In the genomic region with DNA sequence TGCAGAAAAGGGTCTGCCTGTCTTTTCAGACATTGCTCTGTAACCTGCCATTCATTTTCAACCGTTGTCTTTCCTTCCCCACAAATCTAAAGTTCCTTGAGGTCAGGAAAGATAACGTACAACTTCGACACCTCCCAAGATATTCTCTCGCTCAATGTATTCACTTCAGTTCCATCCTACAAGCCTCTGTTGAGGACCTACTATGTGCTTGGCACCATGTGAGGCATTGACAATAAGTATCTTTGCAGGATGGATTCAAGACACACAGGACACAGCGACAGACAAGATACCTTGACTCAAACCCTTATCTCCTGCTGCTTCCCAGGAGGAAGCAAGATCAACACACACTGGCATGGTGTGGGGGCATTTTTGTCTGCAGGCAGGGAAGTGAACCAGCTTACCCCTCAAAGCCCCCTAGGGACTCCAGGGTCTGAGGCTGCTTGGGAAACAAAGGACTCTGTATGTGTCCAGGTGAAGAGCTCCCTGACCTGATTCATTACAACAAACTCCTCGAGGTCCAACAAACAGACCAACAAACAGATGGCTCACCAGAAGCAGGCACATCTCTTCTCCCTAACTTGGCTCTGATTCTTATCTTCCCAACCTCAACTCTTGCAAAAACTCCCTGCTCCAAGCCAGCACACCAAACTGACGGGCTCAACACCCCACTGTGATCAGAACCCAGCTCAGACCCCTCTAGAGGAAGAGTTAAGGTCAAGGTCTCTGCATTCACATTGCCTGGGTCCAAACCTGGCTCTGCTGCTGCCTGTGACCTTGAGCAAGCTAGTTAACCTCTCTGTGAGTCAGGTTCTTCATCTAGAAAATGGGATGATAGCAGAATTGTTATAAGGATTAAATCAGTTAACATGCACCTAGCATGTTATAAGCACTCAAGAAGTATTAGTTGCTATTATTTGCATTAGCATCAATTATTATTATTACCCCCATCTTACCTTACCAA, we compare ENCODE assay signal across 18 cellular contexts. TPM values are rescaled to one million over a fixed set of nuclear protein-coding genes. Genes with fewer than 3 reads are reported as not detected.
DNase-seq lines count a peak whose midpoint lies in the region; ATAC-seq and TF ChIP-seq lines count a peak whose summit lies in the region.
"Had no signal": no experiment of that assay in that cellular context is flagged by ENCODE, and none has a peak within 500 bp of the region (broad histone marks: within the 10 kb centered on the region; RNA-seq: fewer than 3 reads in every experiment).

No MANE protein-coding gene starts in this region.

- peak overlapping the region; percentile 5 for H3K4me2 ChIP-seq in H9 (ENCODE audit: insufficient read depth, insufficient read length, low read length)

- H2AK5ac ChIP-seq in H9 (ENCODE audit: insufficient read length, low read length), result peak overlapping the region; percentile 11

- H2BK5ac ChIP-seq in H9 (ENCODE audit: insufficient read length, low read length), result peak overlapping the region; percentile 5

- WGBS in H9 (ENCODE audit: extremely low coverage, insufficient read length, low lambda C conversion rate), result no CpG with 5 or more reads among the region's 7 CpGs
- 64 to 74% (median 66%) methylated on average over 7 of the region's 7 CpGs for WGBS in ovary, 3 donors

- H4K8ac ChIP-seq in H9 (replicated peaks; ENCODE audit: insufficient read length, low read depth, low read length), result no peak overlapping the region

- H3K18ac ChIP-seq in H9 (ENCODE audit: insufficient read length, low read depth, low read length), result peak overlapping the region; percentile 69

- H4K5ac ChIP-seq in H9 (ENCODE audit: insufficient read length, low read depth, low read length), result peak overlapping the region; percentile 22

- H3K4ac ChIP-seq in H9 (ENCODE audit: low read depth, low read length), result peak overlapping the region; percentile 8; the same call in 1 of the 2 replicates

- H4K20me1 ChIP-seq in H9 (ENCODE audit: control insufficient read depth, insufficient read depth, insufficient read length), result peaks cover 3% of the 10 kb centered on the region

- peaks cover 14% of the 10 kb centered on the region; the same call in 1 of the 2 replicates for H3K79me2 ChIP-seq in H9 (ENCODE audit: insufficient read depth, low read length)

- H2BK120ac ChIP-seq in H9 (ENCODE audit: low read depth, low read length, poor library complexity, severe bottlenecking), result peak overlapping the region; percentile 40

- H3K36me3 ChIP-seq in iPS-15b (ENCODE audit: control insufficient read depth, insufficient read depth, low read length) (no peaks in the 10 kb centered on the region), ovary (no peaks in the 10 kb centered on the region)
- no peaks in the 10 kb centered on the region for H3K36me3 ChIP-seq in CD4-positive, alpha-beta memory T cell (ENCODE audit: insufficient read depth, low read length)
- H3K36me3 ChIP-seq: BE2C had no signal

- no peaks in the 10 kb centered on the region for H3K27me3 ChIP-seq in H9 (ENCODE audit: insufficient read depth, low read length)
- peaks cover 6% of the 10 kb centered on the region for H3K27me3 ChIP-seq in iPS-15b (ENCODE audit: control insufficient read depth, insufficient read depth, low read length)
- no peaks in the 10 kb centered on the region for H3K27me3 ChIP-seq in ovary
- peaks cover 7% of the 10 kb centered on the region for H3K27me3 ChIP-seq in CD4-positive, alpha-beta memory T cell (ENCODE audit: insufficient read depth, low read length)

- TF ChIP-seq CTCF in H9 (conservative IDR thresholded peaks at IDR 0.05), result no peak
- TF ChIP-seq CTCF in WTC11 (IDR thresholded peaks at IDR 0.05), result no peak
- no peak for TF ChIP-seq CTCF in progenitor cell of endocrine pancreas (IDR thresholded peaks at IDR 0.05; ENCODE audit: unreplicated experiment)
- TF ChIP-seq CTCF in ovary (IDR thresholded peaks at IDR 0.05), result no peak

- peak overlapping the region; percentile 97 to 98 (median 97) for H3K27ac Mint-ChIP-seq in H9
- peak overlapping the region; percentile 97 for H3K27ac Mint-ChIP-seq in WTC11
- H3K27ac Mint-ChIP-seq in progenitor cell of endocrine pancreas, result peak overlapping the region; percentile 82
- no peak overlapping the region for H3K27ac Mint-ChIP-seq in CD4-positive, alpha-beta memory T cell
- H3K27ac Mint-ChIP-seq: activated naive CD8-positive, alpha-beta T cell treated with anti-CD3 and anti-CD28 coated beads for 36 hours; stimulated activated memory B cell treated with anti-CD40 and anti-IgM and Interleukin-4, amounts not matched to agents 10 μg/mL and 1 μg/mL and 100 μg/mL, for 72 hours had no signal

- H4K91ac ChIP-seq in H9 (ENCODE audit: insufficient read length, low read depth, low read length), result peak overlapping the region; percentile 92

- peaks cover 8% of the 10 kb centered on the region for H3K27me3 Mint-ChIP-seq in H9 (ENCODE audit: low read depth)
- peaks cover 6% of the 10 kb centered on the region for H3K27me3 Mint-ChIP-seq in WTC11 (ENCODE audit: low read depth)
- H3K27me3 Mint-ChIP-seq in progenitor cell of endocrine pancreas, result peaks cover 8% of the 10 kb centered on the region
- H3K27me3 Mint-ChIP-seq in CD4-positive, alpha-beta memory T cell, result peaks cover 23 to 55% of the 10 kb centered on the region in 2 donors

- no peak overlapping the region for H3K9ac ChIP-seq in H9 (ENCODE audit: extremely low read depth, insufficient read length, low read length)
- peak overlapping the region; percentile 42 for H3K9ac ChIP-seq in iPS-15b (ENCODE audit: low read depth, low read length)

- H3K9me3 Mint-ChIP-seq in H9 (no peaks in the 10 kb centered on the region), WTC11 (no peaks in the 10 kb centered on the region), progenitor cell of endocrine pancreas (ENCODE audit: low read depth) (no peaks in the 10 kb centered on the region)
- H3K9me3 Mint-ChIP-seq in CD4-positive, alpha-beta memory T cell, result no peaks in the 10 kb centered on the region
- H3K9me3 Mint-ChIP-seq: activated naive CD8-positive, alpha-beta T cell treated with anti-CD3 and anti-CD28 coated beads for 36 hours; stimulated activated memory B cell treated with anti-CD40 and anti-IgM and Interleukin-4, amounts not matched to agents 10 μg/mL and 1 μg/mL and 100 μg/mL, for 72 hours had no signal

- DNase-seq in H9 (no peak), WTC11 (ENCODE audit: low spot score) (no peak), progenitor cell of endocrine pancreas (ENCODE audit: low spot score, unreplicated experiment) (no peak), ovary (no peak)
- DNase-seq in CD4-positive, alpha-beta memory T cell, result no peak
- DNase-seq: activated CD4-positive, alpha-beta T cell treated with anti-CD3 and anti-CD28 coated beads, Interleukin-2, amount 50 U/mL, for 1 hour; activated naive CD8-positive, alpha-beta T cell treated with anti-CD3 and anti-CD28 coated beads for 36 hours; BE2C; cerebellar nuclear complex; DMS153; head of caudate nucleus; NCI-H1417 had no signal

- H2AFZ ChIP-seq in H9 (ENCODE audit: low read length), result no peak overlapping the region

- TF ChIP-seq EP300 in ovary (IDR thresholded peaks at IDR 0.05), result no peak

- no peak for TF ChIP-seq POLR2A in ovary (IDR thresholded peaks at IDR 0.05)

- no peak overlapping the region for H3K56ac ChIP-seq in H9 (ENCODE audit: insufficient read length, low read depth, low read length)

- peak overlapping the region; percentile 78 for H2BK12ac ChIP-seq in H9 (ENCODE audit: insufficient read length, low read depth, low read length)

- H3K23me2 ChIP-seq in H9 (ENCODE audit: insufficient read length, low read depth, low read length, poor library complexity, severe bottlenecking), result no peaks in the 10 kb centered on the region

- no peaks in the 10 kb centered on the region; a peak in 2 of 7 replicates for H3K36me3 Mint-ChIP-seq in H9 (ENCODE audit: insufficient read depth in 1 of 3, low read depth in 3 of 3)
- no peaks in the 10 kb centered on the region for H3K36me3 Mint-ChIP-seq in WTC11
- no peaks in the 10 kb centered on the region for H3K36me3 Mint-ChIP-seq in progenitor cell of endocrine pancreas (ENCODE audit: insufficient read depth)
- no peaks in the 10 kb centered on the region for H3K36me3 Mint-ChIP-seq in CD4-positive, alpha-beta memory T cell
- H3K36me3 Mint-ChIP-seq: activated naive CD8-positive, alpha-beta T cell treated with anti-CD3 and anti-CD28 coated beads for 36 hours; stimulated activated memory B cell treated with anti-CD40 and anti-IgM and Interleukin-4, amounts not matched to agents 10 μg/mL and 1 μg/mL and 100 μg/mL, for 72 hours had no signal

- H3K23ac ChIP-seq in H9 (ENCODE audit: insufficient read length, low read depth, low read length), result no peak overlapping the region

- no peaks in the 10 kb centered on the region for H3K79me1 ChIP-seq in H9 (ENCODE audit: insufficient read depth, low read depth, low read length, poor library complexity, severe bottlenecking)

- no peak overlapping the region for H2BK15ac ChIP-seq in H9 (ENCODE audit: low read depth, low read length)

- H3K9me3 ChIP-seq in H9 (ENCODE audit: control insufficient read depth, low read depth, low read length), result no peaks in the 10 kb centered on the region
- no peaks in the 10 kb centered on the region for H3K9me3 ChIP-seq in iPS-15b (ENCODE audit: control insufficient read depth, insufficient read depth, low read length)
- H3K9me3 ChIP-seq in ovary, result no peaks in the 10 kb centered on the region
- H3K9me3 ChIP-seq in CD4-positive, alpha-beta memory T cell (ENCODE audit: control insufficient read depth in 1 of 2, low read length in 2 of 2), result no peaks in the 10 kb centered on the region
- H3K9me3 ChIP-seq: BE2C had no signal

- peak; percentile 6 for ATAC-seq in WTC11
- no peak for ATAC-seq in GM18870 (IDR thresholded peaks at IDR 0.05; ENCODE audit: unreplicated experiment)
- no peak for ATAC-seq in HG03469 (IDR thresholded peaks at IDR 0.05; ENCODE audit: unreplicated experiment)
- ATAC-seq: left lobe of liver; stimulated activated memory B cell treated with anti-CD40 and anti-IgM and Interleukin-4, amounts not matched to agents 10 μg/mL and 1 μg/mL and 100 μg/mL, for 72 hours had no signal

- no peak overlapping the region for H3T11ph ChIP-seq in H9 (ENCODE audit: low read length)

- peaks cover 30% of the 10 kb centered on the region for H3K4me1 ChIP-seq in H9 (ENCODE audit: insufficient read depth, low read length)
- peaks cover 52% of the 10 kb centered on the region for H3K4me1 ChIP-seq in iPS-15b (ENCODE audit: control insufficient read depth, insufficient read depth, low read length)
- peaks cover 23% of the 10 kb centered on the region for H3K4me1 ChIP-seq in ovary (ENCODE audit: insufficient read depth)
- no peaks in the 10 kb centered on the region for H3K4me1 ChIP-seq in CD4-positive, alpha-beta memory T cell (ENCODE audit: insufficient read depth, low read length)
- H3K4me1 ChIP-seq: BE2C had no signal

- POLR2A ChIA-PET in WTC11 (lab: Charles Lee), result no interaction called here
- POLR2A ChIA-PET in CD4-positive, alpha-beta memory T cell (lab: Charles Lee; ENCODE audit: partially characterized antibody), result no interaction called here

- CTCF ChIA-PET in WTC11 (lab: Charles Lee), result interaction anchor here (0.9 to 5.1 kb wide), 5 partner anchors 17 to 712 kb away, joined by 3 to 22 read pairs (median 6); no protein-coding TSS in a partner anchor
- CTCF ChIA-PET in CD4-positive, alpha-beta memory T cell (lab: Charles Lee; ENCODE audit: partially characterized antibody), result interaction anchor here (7.5 kb wide), 1 partner anchor 713 kb away, joined by 84 read pairs; no protein-coding TSS in a partner anchor

- peak overlapping the region; percentile 72 for H3K27ac ChIP-seq in H9 (ENCODE audit: insufficient read length, low read depth, low read length)
- no peak overlapping the region for H3K27ac ChIP-seq in ovary
- H3K27ac ChIP-seq in CD4-positive, alpha-beta memory T cell (ENCODE audit: low read depth, low read length), result no peak overlapping the region
- H3K27ac ChIP-seq: SK-N-MC had no signal

- no peak overlapping the region for H2BK20ac ChIP-seq in H9 (ENCODE audit: low read depth, low read length, poor library complexity, severe bottlenecking)

- H3K4me1 Mint-ChIP-seq in H9 (peaks cover 93 to 94% of the 10 kb centered on the region in 2 experiments), WTC11 (peaks cover 99% of the 10 kb centered on the region), progenitor cell of endocrine pancreas (ENCODE audit: low read depth) (peaks cover 54% of the 10 kb centered on the region)
- peaks cover 0 to 5% (median 2%) of the 10 kb centered on the region in 4 donors for H3K4me1 Mint-ChIP-seq in CD4-positive, alpha-beta memory T cell
- H3K4me1 Mint-ChIP-seq: stimulated activated memory B cell treated with anti-CD40 and anti-IgM and Interleukin-4, amounts not matched to agents 10 μg/mL and 1 μg/mL and 100 μg/mL, for 72 hours had no signal

- peak overlapping the region; percentile 1 to 56; a peak in 4 of 5 replicates for H3K4me3 Mint-ChIP-seq in H9
- peak overlapping the region; percentile 15; the same call in 1 of the 2 replicates for H3K4me3 Mint-ChIP-seq in WTC11
- no peak overlapping the region for H3K4me3 Mint-ChIP-seq in progenitor cell of endocrine pancreas (ENCODE audit: low read depth)
- H3K4me3 Mint-ChIP-seq in CD4-positive, alpha-beta memory T cell, result no peak overlapping the region
- H3K4me3 Mint-ChIP-seq: activated naive CD8-positive, alpha-beta T cell treated with anti-CD3 and anti-CD28 coated beads for 36 hours; stimulated activated memory B cell treated with anti-CD40 and anti-IgM and Interleukin-4, amounts not matched to agents 10 μg/mL and 1 μg/mL and 100 μg/mL, for 72 hours had no signal

- H3K4me3 ChIP-seq in iPS-15b (ENCODE audit: low read depth, low read length), result no peak overlapping the region
- no peak overlapping the region for H3K4me3 ChIP-seq in ovary
- no peak overlapping the region for H3K4me3 ChIP-seq in CD4-positive, alpha-beta memory T cell (ENCODE audit: low read length in 2 of 2)
- H3K4me3 ChIP-seq: SK-N-MC had no signal

- intact Hi-C loops in ovary (cut with DNase I), result loop anchor here in 2 of 4 donors (5.0 to 10.0 kb wide), 4 partner anchors 58 to 718 kb away; no protein-coding TSS in a partner anchor
- intact Hi-C loops in CD4-positive, alpha-beta memory T cell (cut with micrococcal nuclease), result no loop called here

- H3K14ac ChIP-seq in H9 (ENCODE audit: insufficient read depth, low read length), result peak overlapping the region; percentile 74; the same call in 1 of the 2 replicates

RNA-seq across cellular contexts. Expression of gene NUAK1, which starts 6.3 kb away (rescaled TPM):
- total RNA-seq in H9 (2021) (9.5 and 10.1 TPM in 2 replicates), WTC11 (2021) (10.3 to 15.9 TPM (median 12.3 TPM) in 3 replicates), progenitor cell of endocrine pancreas (7.6 and 9.7 TPM in 2 replicates), ovary (10 to 100 TPM in 5 of 7 donors, 1 to 10 TPM in 2; 2.8 to 22.2 (median 12.0) TPM)
- polyA plus RNA-seq in ovary, result 10 to 100 TPM in 1 of 2 donors, 1 to 10 TPM in 1; 9.3 to 15.8 TPM
- not detected for total RNA-seq in CD4-positive, alpha-beta memory T cell
- not detected for polyA plus RNA-seq in CD4-positive, alpha-beta memory T cell
- total RNA-seq: activated naive CD8-positive, alpha-beta T cell treated with anti-CD3 and anti-CD28 coated beads for 36 hours had no signal

Comparison
In these comparisons a context has a peak if more than half of its experiments do, and no peak if none do; other contexts are left out.
1. H3K27ac Mint-ChIP-seq: peak in H9 (3 of 3), WTC11 (single experiment) and progenitor cell of endocrine pancreas (single experiment); none in CD4-positive, alpha-beta memory T cell (0 of 7).
2. H3K4me3 Mint-ChIP-seq: peak in H9 (2 of 2) and WTC11 (single experiment); none in progenitor cell of endocrine pancreas (single experiment) and CD4-positive, alpha-beta memory T cell (0 of 8).